ENCODE assay signal across 16 cellular contexts in genomic region chr14:78849952-78850351, GRCh38.
A peak's percentile ranks its signal among the peaks of the same experiment; 100 is the strongest.
DNase-seq lines count a peak whose midpoint lies in the region; ATAC-seq, FAIRE-seq and TF ChIP-seq lines count a peak whose summit lies in the region.
"Had no signal": no experiment of that assay in that cellular context is flagged by ENCODE, and none has a peak within 500 bp of the region (broad histone marks: within the 10 kb centered on the region; RNA-seq: fewer than 3 reads in every experiment).

No MANE protein-coding gene starts in this region.

- H3K23ac ChIP-seq in H1 (ENCODE audit: insufficient read length) = no peak overlapping the region

- peak overlapping the region; percentile 61 for H4K5ac ChIP-seq in H1 (ENCODE audit: insufficient read length, low read depth, low read length)

- ATAC-seq in GM23338 = peak; percentile 79
- ATAC-seq: CD8-positive, alpha-beta T cell; GM12878 had no signal

- H3K36me3 ChIP-seq in GM23338 (ENCODE audit: insufficient read depth) = no peaks in the 10 kb centered on the region
- no peaks in the 10 kb centered on the region for H3K36me3 ChIP-seq in H1 (ENCODE audit: control insufficient read depth in 2 of 4, insufficient read depth in 4 of 4, low read length in 3 of 4)
- no peaks in the 10 kb centered on the region for H3K36me3 ChIP-seq in neural progenitor cell
- no peaks in the 10 kb centered on the region for H3K36me3 ChIP-seq in effector memory CD4-positive, alpha-beta T cell (ENCODE audit: control insufficient read depth, insufficient read depth, low read length)
- H3K36me3 ChIP-seq: BLaER1 treated with 17β-estradiol and CSF1 and Interleukin-3, amounts not matched to agents 10 nM and 100 nM had no signal

- TF ChIP-seq RAD21 in H1 (IDR thresholded peaks at IDR 0.05 in 1 of 2, conservative IDR thresholded peaks at IDR 0.05 in 1 of 2; ENCODE audit: low read depth in 2 of 2, low read length in 2 of 2) = no peak

- H3F3A ChIP-seq in GM23338 (replicated peaks; ENCODE audit: low read depth) (no peaks in the 10 kb centered on the region), neural progenitor cell (ENCODE audit: low read depth) (peaks cover 33% of the 10 kb centered on the region)

- H3K27me3 ChIP-seq in GM23338 (ENCODE audit: insufficient read depth) = no peaks in the 10 kb centered on the region
- no peaks in the 10 kb centered on the region for H3K27me3 ChIP-seq in H1 (replicated peaks in 1 of 4; ENCODE audit: control insufficient read depth in 3 of 4, extremely low read depth in 1 of 4, insufficient read depth in 3 of 4, low read length in 3 of 4)
- H3K27me3 ChIP-seq in neural progenitor cell = no peaks in the 10 kb centered on the region
- no peaks in the 10 kb centered on the region for H3K27me3 ChIP-seq in effector memory CD4-positive, alpha-beta T cell (replicated peaks; ENCODE audit: control insufficient read depth, insufficient read depth, low read length, poor library complexity, severe bottlenecking)
- H3K27me3 ChIP-seq: BLaER1 treated with 17β-estradiol and CSF1 and Interleukin-3, amounts not matched to agents 10 nM and 100 nM had no signal

- H3K9me3 Mint-ChIP-seq in GM23338 = no peaks in the 10 kb centered on the region
- no peaks in the 10 kb centered on the region for H3K9me3 Mint-ChIP-seq in neural progenitor cell
- H3K9me3 Mint-ChIP-seq: CD8-positive, alpha-beta T cell had no signal

- 64% methylated on average over 2 of the region's 2 CpGs; no CpG with 5 or more reads in 1 of the 2 experiments for WGBS in H1 (ENCODE audit: extremely low coverage in 1 of 2, insufficient coverage in 1 of 2, insufficient read length in 1 of 2, insufficient replicate concordance in 2 of 2, low coverage in 1 of 2, low lambda C conversion rate in 2 of 2, missing lambda C conversion rate in 1 of 2), 2 experiments

- H3K4me2 ChIP-seq in GM23338 (no peak overlapping the region), H1 (ENCODE audit: insufficient read depth in 1 of 2, low read depth in 2 of 2, low read length in 2 of 2) (peak overlapping the region; percentile 5 to 30; a peak in 2 of 4 replicates), neural progenitor cell (peak overlapping the region; percentile 65)
- H3K4me2 ChIP-seq: BLaER1 treated with 17β-estradiol and CSF1 and Interleukin-3, amounts not matched to agents 10 nM and 100 nM had no signal

- H4K20me1 ChIP-seq in GM23338 (replicated peaks; ENCODE audit: insufficient read depth) (no peaks in the 10 kb centered on the region), H1 (replicated peaks in 1 of 2; ENCODE audit: control insufficient read depth in 1 of 2, insufficient read depth in 2 of 2, low read length in 2 of 2) (no peaks in the 10 kb centered on the region), neural progenitor cell (ENCODE audit: low read depth) (no peaks in the 10 kb centered on the region)
- H4K20me1 ChIP-seq: BLaER1 treated with 17β-estradiol and CSF1 and Interleukin-3, amounts not matched to agents 10 nM and 100 nM had no signal

- FAIRE-seq in H1 (lab: Jason Lieb, UNC) = no peak
- FAIRE-seq: GM12878 had no signal

- no peak overlapping the region for H3K18ac ChIP-seq in H1 (ENCODE audit: extremely low read depth, low read length)

- H4K8ac ChIP-seq in H1 (ENCODE audit: extremely low read depth, insufficient read depth, low read length) = no peak overlapping the region

- no peak overlapping the region for H2BK12ac ChIP-seq in H1 (ENCODE audit: low read depth, low read length)

- no peak for TF ChIP-seq EP300 in H1 (IDR thresholded peaks at IDR 0.05; ENCODE audit: borderline replicate concordance in 1 of 2, low read depth in 2 of 2, low read length in 2 of 2)

- no peak overlapping the region for H2AK5ac ChIP-seq in H1 (ENCODE audit: low read depth, low read length)

- CTCF ChIA-PET in H1 (lab: Charles Lee; ENCODE audit: partially characterized antibody) = interaction anchor here (0.9 to 6.2 kb wide), 16 partner anchors 10 to 859 kb away, joined by 3 to 46 read pairs (median 5); no protein-coding TSS in a partner anchor

- no peaks in the 10 kb centered on the region for H3K79me1 ChIP-seq in H1 (ENCODE audit: low read depth, low read length)

- H3K9ac ChIP-seq in H1 (replicated peaks in 1 of 4; ENCODE audit: extremely low read depth in 1 of 4, low read depth in 3 of 4, low read length in 3 of 4) = no peak overlapping the region
- H3K9ac ChIP-seq in neural progenitor cell = no peak overlapping the region
- H3K9ac ChIP-seq: BLaER1 treated with 17β-estradiol and CSF1 and Interleukin-3, amounts not matched to agents 10 nM and 100 nM; GM23248 had no signal

- no peak overlapping the region for H3K4ac ChIP-seq in H1 (replicated peaks; ENCODE audit: insufficient read length, low read depth, low read length)

- TF ChIP-seq POLR2A in H1 (IDR thresholded peaks at IDR 0.05; ENCODE audit: control extremely low read depth in 1 of 2, low read depth in 2 of 2, low read length in 2 of 2) = no peak

- no peak overlapping the region for H3K14ac ChIP-seq in H1 (ENCODE audit: insufficient read length)

- peak; percentile 7 for DNase-seq in GM23338 (ENCODE audit: low spot score)
- DNase-seq in NCI-H69 (lab: John Stamatoyannopoulos, UW) = peak; percentile 67
- DNase-seq in H1 (ENCODE audit: low read depth in 1 of 2, low spot score in 2 of 2) = no peak
- peak; percentile 10 for DNase-seq in neural progenitor cell (ENCODE audit: low spot score)
- no peak for DNase-seq in HCEC 1CT
- no peak for DNase-seq in effector memory CD4-positive, alpha-beta T cell
- no peak for DNase-seq in GF-D8 (lab: John Stamatoyannopoulos, UW)
- DNase-seq: 8988T; Calu3; CD8-positive, alpha-beta T cell; DMS79 treated with DMSO at 0.1 percent for 48 hours; GM23248; H7 had no signal

- H3K27ac Mint-ChIP-seq in GM23338 (peak overlapping the region; percentile 34), neural progenitor cell (no peak overlapping the region)
- H3K27ac Mint-ChIP-seq: B cell; CD8-positive, alpha-beta T cell had no signal

- H2AFZ ChIP-seq in GM23338 = no peak overlapping the region
- H2AFZ ChIP-seq in H1 (ENCODE audit: low read length) = no peak overlapping the region; the same call in 1 of the 2 replicates
- no peak overlapping the region for H2AFZ ChIP-seq in neural progenitor cell (replicated peaks)
- H2AFZ ChIP-seq: GM23248 had no signal

- H3K27ac ChIP-seq in GM23338 (ENCODE audit: low read depth) = 0 out of 2 replicates have a peak overlapping the region, but pooled peaks have one; percentile 24
- H3K27ac ChIP-seq in H1 (ENCODE audit: low read depth, low read length) = no peak overlapping the region
- peak overlapping the region; percentile 67 for H3K27ac ChIP-seq in neural progenitor cell
- no peak overlapping the region for H3K27ac ChIP-seq in effector memory CD4-positive, alpha-beta T cell (ENCODE audit: insufficient read depth, low read length, poor library complexity, severe bottlenecking)
- H3K27ac ChIP-seq: BLaER1 treated with 17β-estradiol and CSF1 and Interleukin-3, amounts not matched to agents 10 nM and 100 nM; GM23248 had no signal

- H3K27me3 Mint-ChIP-seq in GM23338 (ENCODE audit: insufficient read depth, low read depth, poor library complexity) = peaks cover 3% of the 10 kb centered on the region
- peaks cover 2% of the 10 kb centered on the region for H3K27me3 Mint-ChIP-seq in neural progenitor cell (ENCODE audit: insufficient read depth, low read depth)

- no peak overlapping the region for H2BK5ac ChIP-seq in H1 (ENCODE audit: low read depth, low read length)

- H2BK15ac ChIP-seq in H1 (ENCODE audit: low read length) = no peak overlapping the region

- H3K4me1 Mint-ChIP-seq in GM23338 (peaks cover 36% of the 10 kb centered on the region), neural progenitor cell (peaks cover 6% of the 10 kb centered on the region)
- H3K4me1 Mint-ChIP-seq: B cell had no signal

- H3K9me3 ChIP-seq in H1 (ENCODE audit: insufficient read depth in 2 of 2, low read depth in 1 of 2, low read length in 1 of 2) (no peaks in the 10 kb centered on the region), neural progenitor cell (ENCODE audit: low read depth) (no peaks in the 10 kb centered on the region)
- no peaks in the 10 kb centered on the region for H3K9me3 ChIP-seq in effector memory CD4-positive, alpha-beta T cell (ENCODE audit: control insufficient read depth, low read length)
- H3K9me3 ChIP-seq: BLaER1 treated with 17β-estradiol and CSF1 and Interleukin-3, amounts not matched to agents 10 nM and 100 nM had no signal

- POLR2A ChIA-PET in H1 (lab: Charles Lee; ENCODE audit: partially characterized antibody) = no interaction called here

- no peak overlapping the region; the same call in 1 of the 2 replicates for H2BK20ac ChIP-seq in H1 (ENCODE audit: low read length)

- H4K91ac ChIP-seq in H1 (replicated peaks; ENCODE audit: insufficient read length, low read length) = no peak overlapping the region

- no peak for TF ChIP-seq CTCF in GM23338 (conservative IDR thresholded peaks at IDR 0.05; ENCODE audit: low read depth in 2 of 2)
- TF ChIP-seq CTCF in H1 (IDR thresholded peaks at IDR 0.05; ENCODE audit: control extremely low read depth in 1 of 3, insufficient read depth in 1 of 3, low read depth in 1 of 3, low read length in 3 of 3) = no peak
- TF ChIP-seq CTCF in neural progenitor cell (IDR thresholded peaks at IDR 0.05) = no peak

- peak overlapping the region; percentile 60 for H2BK120ac ChIP-seq in H1 (replicated peaks; ENCODE audit: low read depth, low read length)

- H3K79me2 ChIP-seq in GM23338 (replicated peaks; ENCODE audit: insufficient read depth) = no peaks in the 10 kb centered on the region
- no peaks in the 10 kb centered on the region for H3K79me2 ChIP-seq in H1 (ENCODE audit: control insufficient read depth in 1 of 2, insufficient read depth in 2 of 2, low read length in 2 of 2)
- no peaks in the 10 kb centered on the region for H3K79me2 ChIP-seq in neural progenitor cell (ENCODE audit: low read depth)

- H3K9me2 ChIP-seq in GM23338 (ENCODE audit: insufficient read depth) = no peaks in the 10 kb centered on the region; the same call in 1 of the 2 replicates

- no peak overlapping the region for H3K4me3 ChIP-seq in GM23338
- H3K4me3 ChIP-seq in H1 (ENCODE audit: extremely low read depth in 1 of 4, insufficient read depth in 2 of 4, low read depth in 3 of 4, low read length in 4 of 4) = peak overlapping the region in 1 of 4 experiments; percentile 11; a peak in 1 of 8 replicates
- H3K4me3 ChIP-seq in neural progenitor cell = peak overlapping the region; percentile 12
- no peak overlapping the region for H3K4me3 ChIP-seq in effector memory CD4-positive, alpha-beta T cell (ENCODE audit: insufficient read depth, low read depth, low read length, poor library complexity, severe bottlenecking)
- H3K4me3 ChIP-seq: BLaER1 treated with 17β-estradiol and CSF1 and Interleukin-3, amounts not matched to agents 10 nM and 100 nM; GM12878; GM23248 had no signal

- H3K36me3 Mint-ChIP-seq in GM23338 (ENCODE audit: low read depth) (no peaks in the 10 kb centered on the region), neural progenitor cell (no peaks in the 10 kb centered on the region)
- H3K36me3 Mint-ChIP-seq: CD8-positive, alpha-beta T cell had no signal

- H3K4me1 ChIP-seq in GM23338 (ENCODE audit: insufficient read depth) (peaks cover 12% of the 10 kb centered on the region), H1 (replicated peaks in 1 of 4; ENCODE audit: control insufficient read depth in 3 of 4, insufficient read depth in 4 of 4, low read length in 3 of 4) (peaks cover 1 to 14% (median 6%) of the 10 kb centered on the region in 4 experiments; a peak in 4 of 7 replicates), neural progenitor cell (peaks cover 30% of the 10 kb centered on the region)
- H3K4me1 ChIP-seq in effector memory CD4-positive, alpha-beta T cell (ENCODE audit: control insufficient read depth, insufficient read depth, low read length, poor library complexity, severe bottlenecking) = no peaks in the 10 kb centered on the region
- H3K4me1 ChIP-seq: BLaER1 treated with 17β-estradiol and CSF1 and Interleukin-3, amounts not matched to agents 10 nM and 100 nM had no signal

- H3K56ac ChIP-seq in H1 (replicated peaks; ENCODE audit: insufficient read length, low read depth, low read length) = no peak overlapping the region

- no peaks in the 10 kb centered on the region; the same call in 1 of the 2 replicates for H3K23me2 ChIP-seq in H1 (ENCODE audit: low read depth, low read length)

- H3K4me3 Mint-ChIP-seq in GM23338 = no peak overlapping the region
- no peak overlapping the region for H3K4me3 Mint-ChIP-seq in neural progenitor cell
- H3K4me3 Mint-ChIP-seq: B cell; CD8-positive, alpha-beta T cell had no signal

Comparison
In these comparisons a context has a peak if more than half of its experiments do, and no peak if none do; other contexts are left out.
1. DNase-seq: peak in GM23338 (single experiment), NCI-H69 (single experiment) and neural progenitor cell (single experiment); none in H1 (0 of 2), HCEC 1CT (single experiment), effector memory CD4-positive, alpha-beta T cell (0 of 3) and GF-D8 (single experiment).
2. H3K27ac ChIP-seq: peak in GM23338 (single experiment) and neural progenitor cell (single experiment); none in H1 (single experiment) and effector memory CD4-positive, alpha-beta T cell (single experiment).